ENCODE assay signal across 12 cellular contexts in the genomic region with DNA sequence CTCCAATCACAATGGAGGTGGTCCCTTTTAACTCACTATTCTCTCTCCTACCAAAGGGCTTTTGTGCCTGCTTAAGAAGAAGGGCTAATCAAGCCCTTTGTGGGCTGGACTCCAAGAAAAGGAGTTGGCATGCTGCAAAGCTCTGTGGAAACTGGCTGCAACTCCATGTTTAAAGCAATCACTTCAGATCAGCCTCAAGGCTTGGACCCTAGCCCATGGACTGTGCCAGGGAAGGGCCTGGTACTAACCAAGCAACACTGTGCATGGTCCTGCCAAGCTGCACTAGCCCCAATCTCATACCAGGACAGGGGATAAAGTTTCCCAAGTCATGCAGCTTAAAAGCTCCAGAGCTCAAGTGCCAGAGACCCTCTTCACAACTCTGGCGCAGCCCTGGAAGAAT.
DNase-seq lines count a peak whose midpoint lies in the region; ATAC-seq and TF ChIP-seq lines count a peak whose summit lies in the region.
"Had no signal": no experiment of that assay in that cellular context is flagged by ENCODE, and none has a peak within 500 bp of the region (broad histone marks: within the 10 kb centered on the region; RNA-seq: fewer than 3 reads in every experiment).

No MANE protein-coding gene starts in this region.

- H3K4me3 Mint-ChIP-seq in activated CD8-positive, alpha-beta T cell treated with anti-CD3 and anti-CD28 coated beads for 36 hours: no peak overlapping the region
- H3K4me3 Mint-ChIP-seq in activated CD8-positive, alpha-beta T cell treated with anti-CD3 and anti-CD28 coated beads, Interleukin-2, amount 10 ng/mL, durations not matched to agents 7 days and 5 days: no peak overlapping the region
- H3K4me3 Mint-ChIP-seq: nephron had no signal

- H4K8ac ChIP-seq in mesendoderm (ENCODE audit: low read depth, low read length): no peak overlapping the region

- no peaks in the 10 kb centered on the region for H3K27me3 Mint-ChIP-seq in activated CD8-positive, alpha-beta T cell treated with anti-CD3 and anti-CD28 coated beads for 36 hours
- no peaks in the 10 kb centered on the region for H3K27me3 Mint-ChIP-seq in activated CD8-positive, alpha-beta T cell treated with anti-CD3 and anti-CD28 coated beads, Interleukin-2, amount 10 ng/mL, durations not matched to agents 7 days and 5 days (ENCODE audit: low read depth)

- H3K27ac Mint-ChIP-seq in activated CD8-positive, alpha-beta T cell treated with anti-CD3 and anti-CD28 coated beads for 36 hours: peak overlapping the region; percentile 2
- no peak overlapping the region for H3K27ac Mint-ChIP-seq in activated CD8-positive, alpha-beta T cell treated with anti-CD3 and anti-CD28 coated beads, Interleukin-2, amount 10 ng/mL, durations not matched to agents 7 days and 5 days
- H3K27ac Mint-ChIP-seq: nephron had no signal

- intact Hi-C loops in activated CD8-positive, alpha-beta T cell treated with anti-CD3 and anti-CD28 coated beads for 36 hours (cut with micrococcal nuclease): no loop called here
- intact Hi-C loops in dorsolateral prefrontal cortex (cut with DNase I) (loop anchor here (2.0 to 10.0 kb wide), 3 partner anchors 87 to 245 kb away; a partner anchor contains a TSS), transverse colon (cut with DNase I; ENCODE audit: low total_unique reads) (no loop called here)

- peak overlapping the region; percentile 31 to 96 (median 88) for H3K27ac ChIP-seq in dorsolateral prefrontal cortex
- H3K27ac ChIP-seq in mesendoderm (ENCODE audit: low read depth, low read length): no peak overlapping the region
- no peak overlapping the region for H3K27ac ChIP-seq in transverse colon
- H3K27ac ChIP-seq: A549 had no signal

- no peaks in the 10 kb centered on the region for H3K9me3 ChIP-seq in transverse colon
- H3K9me3 ChIP-seq: A549 had no signal

- POLR2A ChIA-PET in activated CD8-positive, alpha-beta T cell treated with anti-CD3 and anti-CD28 coated beads for 36 hours (lab: Charles Lee): interaction anchor here (0.6 kb wide), 1 partner anchor 12 kb away, joined by 5 read pairs; no protein-coding TSS in a partner anchor
- POLR2A ChIA-PET in activated CD8-positive, alpha-beta T cell treated with anti-CD3 and anti-CD28 coated beads, Interleukin-2, amount 10 ng/mL, durations not matched to agents 7 days and 5 days (lab: Charles Lee): no interaction called here

- no peak overlapping the region for H2BK15ac ChIP-seq in mesendoderm (replicated peaks; ENCODE audit: low read depth)

- in situ Hi-C loops in transverse colon (cut with MboI; ENCODE audit: low pct_ligation_motif_present in 1 of 4, low pct_unique_long_range_greater_than_20kb in 1 of 4, low sequenced_read_pairs in 3 of 4): loop anchor here in 3 of 4 donors (10.0 to 25.0 kb wide), 3 partner anchors 192 to 295 kb away; no protein-coding TSS in a partner anchor

- no peak for TF ChIP-seq POLR2A in transverse colon (IDR thresholded peaks at IDR 0.05)

- no peaks in the 10 kb centered on the region for H3K9me3 Mint-ChIP-seq in activated CD8-positive, alpha-beta T cell treated with anti-CD3 and anti-CD28 coated beads for 36 hours
- no peaks in the 10 kb centered on the region for H3K9me3 Mint-ChIP-seq in activated CD8-positive, alpha-beta T cell treated with anti-CD3 and anti-CD28 coated beads, Interleukin-2, amount 10 ng/mL, durations not matched to agents 7 days and 5 days (ENCODE audit: insufficient read depth)
- H3K9me3 Mint-ChIP-seq: nephron had no signal

- H3K27me3 ChIP-seq in dorsolateral prefrontal cortex (no peaks in the 10 kb centered on the region), mesendoderm (ENCODE audit: insufficient read depth, low read length, poor library complexity) (no peaks in the 10 kb centered on the region), transverse colon (no peaks in the 10 kb centered on the region)

- H3K23ac ChIP-seq in mesendoderm (ENCODE audit: low read length): no peak overlapping the region

- H2BK5ac ChIP-seq in mesendoderm (ENCODE audit: low read length): no peak overlapping the region

- H3K79me2 ChIP-seq in mesendoderm (ENCODE audit: control insufficient read depth, insufficient read depth, low read length): no peaks in the 10 kb centered on the region

- no peak for DNase-seq in activated CD8-positive, alpha-beta T cell treated with anti-CD3 and anti-CD28 coated beads for 36 hours
- DNase-seq in activated CD8-positive, alpha-beta T cell treated with anti-CD3 and anti-CD28 coated beads, Interleukin-2, amount 10 ng/mL, durations not matched to agents 7 days and 5 days: no peak
- peak; percentile 51 to 93 (median 79) for DNase-seq in dorsolateral prefrontal cortex
- DNase-seq in mesendoderm: peak; percentile 7
- peak; percentile 19 for DNase-seq in transverse colon
- DNase-seq in iPS-NIHi11 (ENCODE audit: low spot score): no peak
- DNase-seq in DMS153 (lab: John Stamatoyannopoulos, UW): no peak
- DNase-seq: dermis blood vessel endothelial cell, RPMI8226 had no signal

- no peaks in the 10 kb centered on the region for H3K36me3 ChIP-seq in mesendoderm (ENCODE audit: control insufficient read depth, insufficient read depth, low read length)
- no peaks in the 10 kb centered on the region for H3K36me3 ChIP-seq in transverse colon

- H3K4me3 ChIP-seq in dorsolateral prefrontal cortex: peak overlapping the region in 6 of 59 donors; percentile 6 to 22 (median 15)
- H3K4me3 ChIP-seq in mesendoderm (ENCODE audit: low read length): no peak overlapping the region
- H3K4me3 ChIP-seq in transverse colon: no peak overlapping the region
- H3K4me3 ChIP-seq: A549 had no signal

- no peak for TF ChIP-seq CTCF in activated CD8-positive, alpha-beta T cell treated with anti-CD3 and anti-CD28 coated beads for 36 hours (IDR thresholded peaks at IDR 0.05)
- peak in 3 of 56 donors; percentile 5 to 24 (median 8) for TF ChIP-seq CTCF in dorsolateral prefrontal cortex (IDR thresholded peaks at IDR 0.05 in 54 of 56, conservative IDR thresholded peaks at IDR 0.05 in 2 of 56; ENCODE audit: low read depth in 1 of 56, partially characterized antibody in 56 of 56)
- TF ChIP-seq CTCF in transverse colon (IDR thresholded peaks at IDR 0.05): no peak

- no peak for ATAC-seq in activated CD8-positive, alpha-beta T cell treated with anti-CD3 and anti-CD28 coated beads for 36 hours
- no peak for ATAC-seq in activated CD8-positive, alpha-beta T cell treated with anti-CD3 and anti-CD28 coated beads, Interleukin-2, amount 10 ng/mL, durations not matched to agents 7 days and 5 days
- ATAC-seq in HG02938 (IDR thresholded peaks at IDR 0.05; ENCODE audit: unreplicated experiment): no peak
- ATAC-seq: A549 had no signal

- H2AK5ac ChIP-seq in mesendoderm (ENCODE audit: low read length): no peak overlapping the region

- no peak overlapping the region for H3K4me2 ChIP-seq in mesendoderm (ENCODE audit: low read length)
- H3K4me2 ChIP-seq: A549 had no signal

- H4K5ac ChIP-seq in mesendoderm (ENCODE audit: low read length): no peak overlapping the region

- no peaks in the 10 kb centered on the region for H3K4me1 Mint-ChIP-seq in activated CD8-positive, alpha-beta T cell treated with anti-CD3 and anti-CD28 coated beads for 36 hours (ENCODE audit: low read depth)
- H3K4me1 Mint-ChIP-seq in activated CD8-positive, alpha-beta T cell treated with anti-CD3 and anti-CD28 coated beads, Interleukin-2, amount 10 ng/mL, durations not matched to agents 7 days and 5 days (ENCODE audit: low read depth): no peaks in the 10 kb centered on the region

- TF ChIP-seq EP300 in transverse colon (IDR thresholded peaks at IDR 0.05; ENCODE audit: low read depth): no peak

- H3K36me3 Mint-ChIP-seq in activated CD8-positive, alpha-beta T cell treated with anti-CD3 and anti-CD28 coated beads for 36 hours (ENCODE audit: low read depth): no peaks in the 10 kb centered on the region
- H3K36me3 Mint-ChIP-seq in activated CD8-positive, alpha-beta T cell treated with anti-CD3 and anti-CD28 coated beads, Interleukin-2, amount 10 ng/mL, durations not matched to agents 7 days and 5 days (ENCODE audit: low read depth): peaks cover 5% of the 10 kb centered on the region

- H3K9ac ChIP-seq in mesendoderm (ENCODE audit: low read length): no peak overlapping the region

- H3K4me1 ChIP-seq in mesendoderm (ENCODE audit: control insufficient read depth, low read depth, low read length) (no peaks in the 10 kb centered on the region), transverse colon (peaks cover 0 to 3% (median 1%) of the 10 kb centered on the region in 4 donors)
- H3K4me1 ChIP-seq: A549 had no signal

- H3K79me1 ChIP-seq in mesendoderm (ENCODE audit: low read length): no peaks in the 10 kb centered on the region

- H3K56ac ChIP-seq in mesendoderm (ENCODE audit: low read length): no peak overlapping the region

- no CpG with 5 or more reads among the region's 1 CpG for WGBS in mesendoderm (ENCODE audit: extremely low coverage, insufficient coverage, low lambda C conversion rate)
- 89% methylated on average over 1 of the region's 1 CpG; no CpG with 5 or more reads in 1 of the 2 donors for WGBS in transverse colon (ENCODE audit: low coverage in 1 of 2), 2 donors

- H3K18ac ChIP-seq in mesendoderm (ENCODE audit: low read length): no peak overlapping the region

- no peak overlapping the region for H3K4ac ChIP-seq in mesendoderm (ENCODE audit: low read depth, low read length)

- CTCF ChIA-PET in activated CD8-positive, alpha-beta T cell treated with anti-CD3 and anti-CD28 coated beads for 36 hours (lab: Charles Lee): interaction anchor here (0.6 to 4.0 kb wide), 6 partner anchors 12 to 294 kb away, joined by 3 to 19 read pairs (median 4); a partner anchor contains a TSS
- CTCF ChIA-PET in activated CD8-positive, alpha-beta T cell treated with anti-CD3 and anti-CD28 coated beads, Interleukin-2, amount 10 ng/mL, durations not matched to agents 7 days and 5 days (lab: Charles Lee): interaction anchor here (0.8 kb wide), 1 partner anchor 179 kb away, joined by 3 read pairs; no protein-coding TSS in a partner anchor

- H2BK120ac ChIP-seq in mesendoderm (ENCODE audit: low read depth, low read length): no peak overlapping the region

Comparison
In these comparisons a context has a peak if more than half of its experiments do, and no peak if none do; other contexts are left out.
1. DNase-seq: peak in dorsolateral prefrontal cortex (10 of 10), mesendoderm (single experiment) and transverse colon (single experiment); none in activated CD8-positive, alpha-beta T cell treated with anti-CD3 and anti-CD28 coated beads for 36 hours (single experiment), activated CD8-positive, alpha-beta T cell treated with anti-CD3 and anti-CD28 coated beads, Interleukin-2, amount 10 ng/mL, durations not matched to agents 7 days and 5 days (single experiment), iPS-NIHi11 (single experiment) and DMS153 (single experiment).
2. H3K27ac ChIP-seq: peak in dorsolateral prefrontal cortex (59 of 59); none in mesendoderm (single experiment) and transverse colon (0 of 4).
3. intact Hi-C loops: an anchor here in dorsolateral prefrontal cortex (2.0 to 10.0 kb wide); none called in activated CD8-positive, alpha-beta T cell treated with anti-CD3 and anti-CD28 coated beads for 36 hours and transverse colon.